ENCODE assay signal across 8 cellular contexts in the genomic region with DNA sequence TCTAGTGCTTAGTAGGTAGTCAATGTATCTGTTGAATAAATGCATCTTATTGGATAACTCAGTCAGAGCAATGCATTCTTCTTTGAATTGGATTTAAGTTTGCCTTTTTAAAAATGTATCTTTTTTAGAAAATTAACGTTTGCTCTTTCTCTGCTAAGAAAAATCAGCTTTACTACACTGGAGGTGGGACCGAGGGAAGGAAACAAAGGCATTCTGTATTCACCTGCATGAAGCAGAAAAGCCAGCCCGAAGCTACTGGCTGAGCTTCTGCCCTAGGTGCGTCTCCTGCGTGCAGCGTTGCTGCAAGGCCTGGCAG. TPM values are rescaled to one million over a fixed set of nuclear protein-coding genes. Genes with fewer than 3 reads are reported as not detected.
DNase-seq lines count a peak whose midpoint lies in the region; ATAC-seq and TF ChIP-seq lines count a peak whose summit lies in the region.

No MANE protein-coding gene starts in this region.

- TF ChIP-seq RAD21 in SK-N-SH (IDR thresholded peaks at IDR 0.05; ENCODE audit: low read length): no peak

- POLR2A ChIA-PET in SK-N-SH (lab: Yijun Ruan, JAX): interaction anchor here (0.9 to 2.5 kb wide), 8 partner anchors 18 to 1230 kb away, joined by 3 to 15 read pairs (median 4); no protein-coding TSS in a partner anchor

- peak overlapping the region; percentile 96 for H3K27ac Mint-ChIP-seq in activated T-helper 17 cell treated with anti-CD3 and anti-CD28 coated beads, Interleukin-2, amount 50 U/mL, for 72 hours

- H3K27ac ChIP-seq in SK-N-SH (ENCODE audit: low read depth in 2 of 2, low read length in 1 of 2) (peak overlapping the region; percentile 97 to 99), iPS-20b (ENCODE audit: low read length) (no peak overlapping the region), stomach smooth muscle (ENCODE audit: low read length) (peak overlapping the region; percentile 96)

- DNase-seq in SK-N-SH (no peak), SW 1271 (lab: John Stamatoyannopoulos, UW) (no peak), epidermal melanocyte (ENCODE audit: insufficient read length, low spot score) (no peak), GM19238 (ENCODE audit: insufficient read length, low spot score) (no peak)

- no peaks in the 10 kb centered on the region for H3K36me3 Mint-ChIP-seq in activated T-helper 17 cell treated with anti-CD3 and anti-CD28 coated beads, Interleukin-2, amount 50 U/mL, for 72 hours (ENCODE audit: low read depth)

- H3K9ac ChIP-seq in SK-N-SH (peak overlapping the region; percentile 91; the same call in 1 of the 2 replicates), iPS-20b (ENCODE audit: low read depth, low read length) (peak overlapping the region; percentile 46; the same call in 1 of the 2 replicates), stomach smooth muscle (ENCODE audit: low read length in 2 of 2) (peak overlapping the region; percentile 95 to 99)

- H3K27me3 ChIP-seq in SK-N-SH (ENCODE audit: insufficient read depth) (no peaks in the 10 kb centered on the region), iPS-20b (ENCODE audit: insufficient read depth, low read length) (no peaks in the 10 kb centered on the region), stomach smooth muscle (ENCODE audit: control insufficient read depth in 1 of 2, insufficient read depth in 2 of 2, low read length in 2 of 2) (no peaks in the 10 kb centered on the region)

- CTCF ChIA-PET in SK-N-SH (lab: Yijun Ruan, JAX): interaction anchor here (2.3 kb wide), 1 partner anchor 29 kb away, joined by 6 read pairs; no protein-coding TSS in a partner anchor

- no peak for TF ChIP-seq EP300 in SK-N-SH (IDR thresholded peaks at IDR 0.05; ENCODE audit: borderline replicate concordance in 1 of 2, low read depth in 1 of 2, low read length in 1 of 2)

- H2AFZ ChIP-seq in SK-N-SH (ENCODE audit: low read depth): peak overlapping the region; percentile 93

- WGBS in SK-N-SH (ENCODE audit: low lambda C conversion rate): under 1% methylated on average over 6 of the region's 6 CpGs

- H3K9me2 ChIP-seq in SK-N-SH: no peaks in the 10 kb centered on the region

- H3K4me1 Mint-ChIP-seq in activated T-helper 17 cell treated with anti-CD3 and anti-CD28 coated beads, Interleukin-2, amount 50 U/mL, for 72 hours: peaks cover 19% of the 10 kb centered on the region

- no peaks in the 10 kb centered on the region for H3K9me3 Mint-ChIP-seq in activated T-helper 17 cell treated with anti-CD3 and anti-CD28 coated beads, Interleukin-2, amount 50 U/mL, for 72 hours

- H3K27me3 Mint-ChIP-seq in activated T-helper 17 cell treated with anti-CD3 and anti-CD28 coated beads, Interleukin-2, amount 50 U/mL, for 72 hours: no peaks in the 10 kb centered on the region

- no peaks in the 10 kb centered on the region for H4K20me1 ChIP-seq in SK-N-SH (ENCODE audit: insufficient read depth)

- H3K9me3 ChIP-seq in SK-N-SH (no peaks in the 10 kb centered on the region), iPS-20b (ENCODE audit: insufficient read depth, low read depth, low read length) (no peaks in the 10 kb centered on the region), stomach smooth muscle (ENCODE audit: control insufficient read depth in 2 of 2, low read length in 2 of 2) (no peaks in the 10 kb centered on the region)

- H3F3A ChIP-seq in SK-N-SH (replicated peaks; ENCODE audit: insufficient read depth): peaks cover 48% of the 10 kb centered on the region

- H3K4me1 ChIP-seq in SK-N-SH (ENCODE audit: control insufficient read depth in 1 of 2, insufficient read depth in 2 of 2, low read depth in 1 of 2, low read length in 1 of 2) (peaks cover 25 to 26% of the 10 kb centered on the region in 2 experiments), iPS-20b (ENCODE audit: insufficient read depth, low read length) (peaks cover 11% of the 10 kb centered on the region), stomach smooth muscle (ENCODE audit: control insufficient read depth, insufficient read depth, low read length) (peaks cover 14% of the 10 kb centered on the region)

- no peak for TF ChIP-seq CTCF in SK-N-SH (IDR thresholded peaks at IDR 0.05)

- H3K4me3 ChIP-seq in SK-N-SH (ENCODE audit: low read depth in 2 of 2, low read length in 1 of 2) (peak overlapping the region; percentile 47 to 61; a peak in 3 of 4 replicates), iPS-20b (ENCODE audit: low read length) (peak overlapping the region; percentile 67), stomach smooth muscle (ENCODE audit: low read length in 2 of 2) (peak overlapping the region; percentile 84 to 92)

- H3K36me3 ChIP-seq in SK-N-SH (replicated peaks in 1 of 2; ENCODE audit: control insufficient read depth in 1 of 2, insufficient read depth in 2 of 2, low read length in 1 of 2): no peaks in the 10 kb centered on the region
- H3K36me3 ChIP-seq in iPS-20b (ENCODE audit: insufficient read depth, low read depth, low read length): no peaks in the 10 kb centered on the region
- no peaks in the 10 kb centered on the region for H3K36me3 ChIP-seq in stomach smooth muscle (ENCODE audit: control insufficient read depth in 2 of 2, insufficient read depth in 2 of 2, low read length in 2 of 2)

- ATAC-seq in SK-N-SH treated with all-trans-retinoic acid at 6 μM for 48 hours: no peak
- ATAC-seq in activated T-helper 17 cell treated with anti-CD3 and anti-CD28 coated beads, Interleukin-2, amount 50 U/mL, for 72 hours (replicated peaks): no peak

- H3K79me2 ChIP-seq in SK-N-SH (ENCODE audit: insufficient read depth): peaks cover 4% of the 10 kb centered on the region; the same call in 1 of the 2 replicates

- H3K4me2 ChIP-seq in SK-N-SH: peak overlapping the region; percentile 80

- H3K4me3 Mint-ChIP-seq in activated T-helper 17 cell treated with anti-CD3 and anti-CD28 coated beads, Interleukin-2, amount 50 U/mL, for 72 hours: peak overlapping the region; percentile 95

TF ChIP-seq in SK-N-SH, 30 proteins besides CTCF, POLR2A, EP300 and RAD21:
- TF ChIP-seq FOXJ3 (CRISPR knock-in tag; IDR thresholded peaks at IDR 0.05) (no peak), SIN3A (IDR thresholded peaks at IDR 0.05; ENCODE audit: borderline replicate concordance, low read depth, low read length) (no peak), GATA2 (CRISPR knock-in tag; IDR thresholded peaks at IDR 0.05) (no peak), JUND (IDR thresholded peaks at IDR 0.05) (no peak), TCF12 (IDR thresholded peaks at IDR 0.05) (no peak), CHD2 (IDR thresholded peaks at IDR 0.05; ENCODE audit: low read length, partially characterized antibody) (no peak), MXI1 (IDR thresholded peaks at IDR 0.05; ENCODE audit: low read depth, low read length) (no peak), TEAD4 (IDR thresholded peaks at IDR 0.05; ENCODE audit: borderline replicate concordance, insufficient read depth) (no peak), SMC3 (IDR thresholded peaks at IDR 0.05; ENCODE audit: low read depth, low read length) (no peak), GABPA (IDR thresholded peaks at IDR 0.05; ENCODE audit: low read depth) (no peak), EZH2phosphoT487 (IDR thresholded peaks at IDR 0.05; ENCODE audit: borderline replicate concordance, low read depth) (no peak), RXRA (IDR thresholded peaks at IDR 0.05; ENCODE audit: borderline replicate concordance, low read depth) (no peak), ELF1 (IDR thresholded peaks at IDR 0.05) (no peak)
TF ChIP-seq in SK-N-SH: peak in this region for 0.

TF ChIP-seq in SK-N-SH treated with all-trans-retinoic acid at 6 μM for 48 hours, 23 proteins besides CTCF, POLR2A, EP300 and RAD21 (continues in another document):
- TF ChIP-seq ZFP30 (CRISPR knock-in tag; IDR thresholded peaks at IDR 0.05) (no peak), ZNF70 (CRISPR knock-in tag; IDR thresholded peaks at IDR 0.05) (no peak), ARNTL (CRISPR knock-in tag; IDR thresholded peaks at IDR 0.05; ENCODE audit: borderline replicate concordance, low read depth) (no peak), PPARA (CRISPR knock-in tag; IDR thresholded peaks at IDR 0.05; ENCODE audit: borderline replicate concordance) (no peak), POU6F1 (CRISPR knock-in tag; IDR thresholded peaks at IDR 0.05; ENCODE audit: borderline replicate concordance, low read depth) (no peak), BACH2 (CRISPR knock-in tag; IDR thresholded peaks at IDR 0.05; ENCODE audit: borderline replicate concordance) (no peak), ZFP3 (CRISPR knock-in tag; IDR thresholded peaks at IDR 0.05) (no peak), ZC3H10 (CRISPR knock-in tag; IDR thresholded peaks at IDR 0.05) (no peak), ISL1 (CRISPR knock-in tag; IDR thresholded peaks at IDR 0.05) (no peak), ZNF565 (CRISPR knock-in tag; conservative IDR thresholded peaks at IDR 0.05; ENCODE audit: low read depth) (no peak), ESRRG (CRISPR knock-in tag; IDR thresholded peaks at IDR 0.05) (no peak), SNAI2 (CRISPR knock-in tag; IDR thresholded peaks at IDR 0.05) (no peak)
- TF ChIP-seq, protein P1, sequence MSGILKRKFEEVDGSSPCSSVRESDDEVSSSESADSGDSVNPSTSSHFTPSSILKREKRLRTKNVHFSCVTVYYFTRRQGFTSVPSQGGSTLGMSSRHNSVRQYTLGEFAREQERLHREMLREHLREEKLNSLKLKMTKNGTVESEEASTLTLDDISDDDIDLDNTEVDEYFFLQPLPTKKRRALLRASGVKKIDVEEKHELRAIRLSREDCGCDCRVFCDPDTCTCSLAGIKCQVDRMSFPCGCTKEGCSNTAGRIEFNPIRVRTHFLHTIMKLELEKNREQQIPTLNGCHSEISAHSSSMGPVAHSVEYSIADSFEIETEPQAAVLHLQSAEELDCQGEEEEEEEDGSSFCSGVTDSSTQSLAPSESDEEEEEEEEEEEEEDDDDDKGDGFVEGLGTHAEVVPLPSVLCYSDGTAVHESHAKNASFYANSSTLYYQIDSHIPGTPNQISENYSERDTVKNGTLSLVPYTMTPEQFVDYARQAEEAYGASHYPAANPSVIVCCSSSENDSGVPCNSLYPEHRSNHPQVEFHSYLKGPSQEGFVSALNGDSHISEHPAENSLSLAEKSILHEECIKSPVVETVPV (CRISPR knock-in tag; IDR thresholded peaks at IDR 0.05): no peak

RNA-seq across cellular contexts. Expression of gene ITGB1, which starts 22.2 kb away (rescaled TPM):
- 666 and 846 TPM in 2 replicates for polyA plus RNA-seq in SK-N-SH (2012; rRNA removed)
- 1,012 and 1,342 TPM in 2 replicates for polyA plus RNA-seq in SK-N-SH (2012; cell fraction: cytosol; rRNA removed)
- polyA plus RNA-seq in SK-N-SH (2012; cell fraction: nucleus; rRNA removed): 162 and 438 TPM in 2 replicates
- 100 to 1,000 TPM; 125 to 126 TPM for total RNA-seq in activated T-helper 17 cell treated with anti-CD3 and anti-CD28 coated beads, Interleukin-2, amount 50 U/mL, for 72 hours

Comparison
In these comparisons a context has a peak if more than half of its experiments do, and no peak if none do; other contexts are left out.
1. H3K9ac ChIP-seq: peak in every context shown above with its lines; median percentile 97 in stomach smooth muscle; 91 in SK-N-SH; 46 in iPS-20b.